8 cellular contexts compared by ENCODE assay signal in genomic region chr5:134524219-134524825, GRCh38. TPM values are rescaled to one million over a fixed set of nuclear protein-coding genes. Genes with fewer than 3 reads are reported as not detected.
A peak's percentile ranks its signal among the peaks of the same experiment; 100 is the strongest.
DNase-seq lines count a peak whose midpoint lies in the region; ATAC-seq and TF ChIP-seq lines count a peak whose summit lies in the region.

No MANE protein-coding gene starts in this region.

- H3K4me1 Mint-ChIP-seq in activated CD8-positive, alpha-beta T cell treated with anti-CD3 and anti-CD28 coated beads for 36 hours (ENCODE audit: low read depth): peaks cover 27% of the 10 kb centered on the region

- H3K9me3 Mint-ChIP-seq in activated CD8-positive, alpha-beta T cell treated with anti-CD3 and anti-CD28 coated beads for 36 hours: no peaks in the 10 kb centered on the region

- peak; percentile 14 for ATAC-seq in activated CD8-positive, alpha-beta T cell treated with anti-CD3 and anti-CD28 coated beads for 36 hours
- ATAC-seq in right lobe of liver: peak; percentile 42 to 51 (median 46)
- ATAC-seq in HG03139 (IDR thresholded peaks at IDR 0.05; ENCODE audit: unreplicated experiment): no peak

- H3K36me3 ChIP-seq in right lobe of liver: no peaks in the 10 kb centered on the region

- H3K27me3 ChIP-seq in right lobe of liver: no peaks in the 10 kb centered on the region

- H3K4me1 ChIP-seq in right lobe of liver: peaks cover 0 to 29% (median 12%) of the 10 kb centered on the region in 4 donors

- intact Hi-C loops in activated CD8-positive, alpha-beta T cell treated with anti-CD3 and anti-CD28 coated beads for 36 hours (cut with micrococcal nuclease): no loop called here
- intact Hi-C loops in right lobe of liver (cut with DNase I): no loop called here

- H3K4me3 ChIP-seq in right lobe of liver: peak overlapping the region; percentile 73 to 88 (median 87)

- no peaks in the 10 kb centered on the region for H3K27me3 Mint-ChIP-seq in activated CD8-positive, alpha-beta T cell treated with anti-CD3 and anti-CD28 coated beads for 36 hours

- H3K27ac ChIP-seq in 22Rv1: peak overlapping the region; percentile 97
- H3K27ac ChIP-seq in right lobe of liver: peak overlapping the region; percentile 96 to 98 (median 97)

- CTCF ChIA-PET in activated CD8-positive, alpha-beta T cell treated with anti-CD3 and anti-CD28 coated beads for 36 hours (lab: Charles Lee): interaction anchor here (0.7 to 3.9 kb wide), 9 partner anchors 10 to 118 kb away, joined by 3 to 20 read pairs (median 5); partner anchors contain the start of gene CDKN2AIPNL

- in situ Hi-C loops in GM13977 (cut with MboI; ENCODE audit: low pct_unique_long_range_greater_than_20kb, low sequenced_read_pairs, unreplicated experiment): no loop called here

- 0% methylated on average over 8 of the region's 43 CpGs for WGBS in right lobe of liver (ENCODE audit: insufficient coverage, low coverage, low lambda C conversion rate, missing lambda C conversion rate)

- DNase-seq in GM13977 (ENCODE audit: low spot score) (peak; percentile 81), NCI-H460 (ENCODE audit: extremely low read depth, low read depth) (peak; percentile 54), ecto neural progenitor cell (ENCODE audit: low spot score) (peak; percentile 67), right lobe of liver (peak; percentile 84 to 89 (median 85))
- peak; percentile 78 for DNase-seq in activated CD8-positive, alpha-beta T cell treated with anti-CD3 and anti-CD28 coated beads for 36 hours
- peak; percentile 66 for DNase-seq in stimulated activated CD4-positive, alpha-beta T cell treated with anti-CD3 and anti-CD28 coated beads, Interleukin-4, amount 100 ng/mL, for 1 hour

- peak overlapping the region; percentile 98 for H3K27ac Mint-ChIP-seq in activated CD8-positive, alpha-beta T cell treated with anti-CD3 and anti-CD28 coated beads for 36 hours

- H3K36me3 Mint-ChIP-seq in activated CD8-positive, alpha-beta T cell treated with anti-CD3 and anti-CD28 coated beads for 36 hours (ENCODE audit: low read depth): no peaks in the 10 kb centered on the region

- POLR2A ChIA-PET in activated CD8-positive, alpha-beta T cell treated with anti-CD3 and anti-CD28 coated beads for 36 hours (lab: Charles Lee): interaction anchor here (0.6 to 4.6 kb wide), 17 partner anchors 10 to 407 kb away, joined by 3 to 28 read pairs (median 6); partner anchors contain the start of genes CDKN2AIPNL and UBE2B

- TF ChIP-seq CTCF in 22Rv1 (IDR thresholded peaks at IDR 0.05): 0 out of 2 replicates have a peak, but pooled peaks have one; percentile 7
- TF ChIP-seq CTCF in GM13977 (IDR thresholded peaks at IDR 0.05; ENCODE audit: extremely low read depth, insufficient read depth, missing control alignments): no peak
- TF ChIP-seq CTCF in activated CD8-positive, alpha-beta T cell treated with anti-CD3 and anti-CD28 coated beads for 36 hours (IDR thresholded peaks at IDR 0.05): no peak
- TF ChIP-seq CTCF in right lobe of liver (IDR thresholded peaks at IDR 0.05): no peak

- TF ChIP-seq POLR2A in right lobe of liver (IDR thresholded peaks at IDR 0.05): peak; percentile 67

- H3K4me3 Mint-ChIP-seq in activated CD8-positive, alpha-beta T cell treated with anti-CD3 and anti-CD28 coated beads for 36 hours: peak overlapping the region; percentile 88

- no peaks in the 10 kb centered on the region for H3K9me3 ChIP-seq in right lobe of liver

RNA-seq across cellular contexts. Expression of gene JADE2, which starts 1.1 kb away (rescaled TPM):
- total RNA-seq in NCI-H460 (2014; rRNA removed; shearing (Covaris generic)): 7.9 and 8.9 TPM in 2 replicates
- polyA plus RNA-seq in NCI-H460 (2014; cell fraction: nucleus; rRNA removed): 9.3 and 21.8 TPM in 2 replicates
- 10 to 100 TPM; 58.7 to 61.2 TPM for total RNA-seq in activated CD8-positive, alpha-beta T cell treated with anti-CD3 and anti-CD28 coated beads for 36 hours
- 10 to 100 TPM in 1 of 6 experiments, 1 to 10 TPM in 5; 6.1 to 14.8 (median 8.4) TPM for total RNA-seq in right lobe of liver
